1 cellular context compared by ENCODE assay signal in the genomic region with DNA sequence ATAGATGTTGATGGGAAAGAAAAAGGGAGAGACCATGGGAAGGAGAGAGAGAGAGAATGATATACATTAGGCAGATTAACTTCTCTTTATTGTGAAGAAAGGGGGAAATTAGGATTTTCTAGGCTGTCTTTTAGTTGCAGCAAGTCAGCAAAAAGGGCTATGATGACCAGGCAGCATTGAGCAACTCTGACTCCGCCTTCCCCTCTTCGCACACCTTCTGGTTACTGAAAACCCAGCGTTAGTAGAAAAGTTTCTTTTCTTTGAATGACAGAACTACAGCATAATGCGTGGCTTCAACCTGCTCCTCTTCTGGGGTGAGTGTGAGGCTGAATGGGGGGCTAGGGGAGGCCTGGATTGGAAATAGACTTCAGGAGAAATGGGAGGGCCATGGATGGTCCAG.
TF ChIP-seq lines count a peak whose summit lies in the region.

Gene ADGRE1, plus strand, starts transcription at position 254 of the 400 bp plus-strand sequence. Its CDS starts 30 bp downstream, at position 284.

TF ChIP-seq in K562, 482 proteins besides CTCF, POLR2A, EP300 and RAD21 (continued from another document):
- TF ChIP-seq ZNF140 (CRISPR knock-in tag; IDR thresholded peaks at IDR 0.05) (no peak), CEBPG (CRISPR knock-in tag; IDR thresholded peaks at IDR 0.05) (no peak), CEBPG (tag; conservative IDR thresholded peaks at IDR 0.05 in 1 of 2, IDR thresholded peaks at IDR 0.05 in 1 of 2) (0 out of 4 replicates have a peak, but pooled peaks of 1 of the 2 experiments have one; percentile 24), ZNF449 (CRISPR knock-in tag; IDR thresholded peaks at IDR 0.05) (no peak), CBX3 (IDR thresholded peaks at IDR 0.05; ENCODE audit: borderline replicate concordance in 1 of 2, low read length in 2 of 2) (no peak), ARID4B (CRISPR knock-in tag; IDR thresholded peaks at IDR 0.05) (no peak), EGR1 (conservative IDR thresholded peaks at IDR 0.05) (no peak), ZNF740 (CRISPR knock-in tag; IDR thresholded peaks at IDR 0.05) (no peak), ZNF740 (tag; IDR thresholded peaks at IDR 0.05) (no peak), NONO (IDR thresholded peaks at IDR 0.05; ENCODE audit: low read depth in 2 of 2, low read length in 1 of 2) (no peak), SFPQ (IDR thresholded peaks at IDR 0.05; ENCODE audit: low read depth, low read length) (no peak), ZNF431 (CRISPR knock-in tag; IDR thresholded peaks at IDR 0.05) (no peak), BDP1 (IDR thresholded peaks at IDR 0.05; ENCODE audit: insufficient read depth, insufficient read length) (no peak), ZNF551 (CRISPR knock-in tag; IDR thresholded peaks at IDR 0.05) (no peak), MAFK (IDR thresholded peaks at IDR 0.05; ENCODE audit: low read length) (peak; percentile 9; the same call in 1 of the 2 replicates), C11orf30 (IDR thresholded peaks at IDR 0.05; ENCODE audit: low read depth) (peak; percentile 29; the same call in 1 of the 2 replicates), HMG20B (CRISPR knock-in tag; IDR thresholded peaks at IDR 0.05) (no peak), RUNX1 (IDR thresholded peaks at IDR 0.05; ENCODE audit: low read depth) (no peak), ZNF316 (IDR thresholded peaks at IDR 0.05) (0 out of 2 replicates have a peak, but pooled peaks have one; percentile 28), KDM4B (IDR thresholded peaks at IDR 0.05; ENCODE audit: borderline replicate concordance in 2 of 2, low read depth in 1 of 2) (no peak), CEBPB (tag; IDR thresholded peaks at IDR 0.05) (peak; percentile 59), HNRNPH1 (optimal IDR thresholded peaks at IDR 0.05; ENCODE audit: low read depth, low read length) (no peak), ZNF77 (CRISPR knock-in tag; IDR thresholded peaks at IDR 0.05) (no peak), ZNF3 (CRISPR knock-in tag; IDR thresholded peaks at IDR 0.05) (no peak), HMBOX1 (IDR thresholded peaks at IDR 0.05) (no peak), TCF7 (IDR thresholded peaks at IDR 0.05; ENCODE audit: borderline replicate concordance) (no peak), TFAP4 (CRISPR knock-in tag; IDR thresholded peaks at IDR 0.05; ENCODE audit: borderline replicate concordance) (no peak), ZNF766 (CRISPR knock-in tag; conservative IDR thresholded peaks at IDR 0.05) (no peak), PHB2 (IDR thresholded peaks at IDR 0.05; ENCODE audit: low read depth) (no peak), MAFF (IDR thresholded peaks at IDR 0.05; ENCODE audit: low read length) (peak; percentile 9; the same call in 1 of the 2 replicates)
- TF ChIP-seq, protein P1, sequence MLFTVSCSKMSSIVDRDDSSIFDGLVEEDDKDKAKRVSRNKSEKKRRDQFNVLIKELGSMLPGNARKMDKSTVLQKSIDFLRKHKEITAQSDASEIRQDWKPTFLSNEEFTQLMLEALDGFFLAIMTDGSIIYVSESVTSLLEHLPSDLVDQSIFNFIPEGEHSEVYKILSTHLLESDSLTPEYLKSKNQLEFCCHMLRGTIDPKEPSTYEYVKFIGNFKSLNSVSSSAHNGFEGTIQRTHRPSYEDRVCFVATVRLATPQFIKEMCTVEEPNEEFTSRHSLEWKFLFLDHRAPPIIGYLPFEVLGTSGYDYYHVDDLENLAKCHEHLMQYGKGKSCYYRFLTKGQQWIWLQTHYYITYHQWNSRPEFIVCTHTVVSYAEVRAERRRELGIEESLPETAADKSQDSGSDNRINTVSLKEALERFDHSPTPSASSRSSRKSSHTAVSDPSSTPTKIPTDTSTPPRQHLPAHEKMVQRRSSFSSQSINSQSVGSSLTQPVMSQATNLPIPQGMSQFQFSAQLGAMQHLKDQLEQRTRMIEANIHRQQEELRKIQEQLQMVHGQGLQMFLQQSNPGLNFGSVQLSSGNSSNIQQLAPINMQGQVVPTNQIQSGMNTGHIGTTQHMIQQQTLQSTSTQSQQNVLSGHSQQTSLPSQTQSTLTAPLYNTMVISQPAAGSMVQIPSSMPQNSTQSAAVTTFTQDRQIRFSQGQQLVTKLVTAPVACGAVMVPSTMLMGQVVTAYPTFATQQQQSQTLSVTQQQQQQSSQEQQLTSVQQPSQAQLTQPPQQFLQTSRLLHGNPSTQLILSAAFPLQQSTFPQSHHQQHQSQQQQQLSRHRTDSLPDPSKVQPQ (CRISPR knock-in tag; IDR thresholded peaks at IDR 0.05; ENCODE audit: borderline replicate concordance), result no peak
TF ChIP-seq in K562: peak in this region for 7.
